Comparison of ENCODE assay signal across 9 cellular contexts in the genomic region with DNA sequence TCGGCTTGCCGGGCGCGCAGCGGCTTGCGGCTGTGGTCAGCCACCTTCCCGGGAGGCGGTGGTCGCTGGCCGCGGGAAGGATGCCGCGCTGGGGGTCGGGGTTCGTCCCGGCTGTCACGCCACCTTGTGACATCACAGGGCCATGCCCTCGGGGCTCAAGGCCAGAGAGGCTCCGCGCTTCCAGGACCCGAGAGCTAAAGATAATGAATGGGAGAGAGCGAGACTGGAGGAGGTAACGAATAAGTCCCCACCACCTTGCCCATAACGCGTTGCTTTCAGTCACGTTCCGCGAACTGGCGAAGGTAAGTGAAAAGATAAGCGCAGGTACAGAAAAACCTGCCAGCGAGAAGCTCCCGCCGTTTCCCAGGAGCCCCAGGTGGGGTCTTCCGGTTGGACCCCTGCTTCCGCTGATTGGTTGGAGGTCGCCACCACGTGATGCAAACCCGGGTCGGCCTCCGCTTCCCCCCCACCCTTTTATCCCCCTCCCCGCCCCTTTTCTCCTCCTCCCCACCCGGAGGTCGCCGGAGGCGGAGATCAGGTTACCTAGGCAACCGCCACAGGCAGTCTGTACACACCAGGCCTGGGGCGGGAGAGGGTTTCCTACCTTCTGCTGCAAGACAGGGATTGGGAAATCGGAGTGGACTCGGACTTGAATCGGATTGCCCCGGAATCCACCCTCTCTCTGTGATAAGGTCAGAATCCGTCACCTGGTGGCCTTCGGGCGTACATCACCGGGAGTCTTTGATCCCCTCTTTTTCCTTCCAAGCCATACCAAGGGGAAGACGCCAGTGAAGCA. TPM values are rescaled to one million over a fixed set of nuclear protein-coding genes. Genes with fewer than 3 reads are reported as not detected.
DNase-seq lines count a peak whose midpoint lies in the region; ATAC-seq and TF ChIP-seq lines count a peak whose summit lies in the region.
"Had no signal": no experiment of that assay in that cellular context is flagged by ENCODE, and none has a peak within 500 bp of the region (broad histone marks: within the 10 kb centered on the region; RNA-seq: fewer than 3 reads in every experiment).

A gene (plus strand): TSS at position 563 of the 796 bp plus-strand sequence.

- peaks cover 4% of the 10 kb centered on the region in 2 donors for H3K9me3 Mint-ChIP-seq in stimulated activated naive B cell treated with anti-CD40 and anti-IgM and Interleukin-4, amounts not matched to agents 10 μg/mL and 1 μg/mL and 100 μg/mL, for 72 hours

- H3K4me1 Mint-ChIP-seq in stimulated activated naive B cell treated with anti-CD40 and anti-IgM and Interleukin-4, amounts not matched to agents 10 μg/mL and 1 μg/mL and 100 μg/mL, for 72 hours: peaks cover 5 to 6% of the 10 kb centered on the region in 2 donors

- peaks cover 51 to 53% of the 10 kb centered on the region in 2 donors for H3K27me3 Mint-ChIP-seq in stimulated activated naive B cell treated with anti-CD40 and anti-IgM and Interleukin-4, amounts not matched to agents 10 μg/mL and 1 μg/mL and 100 μg/mL, for 72 hours

- DNase-seq in DMS 273 (lab: John Stamatoyannopoulos, UW; ENCODE audit: unreplicated experiment): peak; percentile 96
- peak; percentile 86 for DNase-seq in SHP77 treated with DMSO at 0.1 percent for 48 hours (lab: John Stamatoyannopoulos, UW)
- peak; percentile 2 for DNase-seq in dermis blood vessel endothelial cell
- peak in 1 of 2 donors; percentile 82 for DNase-seq in lower leg skin (ENCODE audit: low spot score in 2 of 2)
- DNase-seq in stimulated activated naive B cell treated with anti-CD40 and anti-IgM and Interleukin-4, amounts not matched to agents 10 μg/mL and 1 μg/mL and 100 μg/mL, for 72 hours: no peak
- DNase-seq in NCI-H2081 (lab: John Stamatoyannopoulos, UW): no peak
- DNase-seq in glomerular visceral epithelial cell (ENCODE audit: extremely low spot score): no peak

- no peaks in the 10 kb centered on the region for H3K36me3 Mint-ChIP-seq in stimulated activated naive B cell treated with anti-CD40 and anti-IgM and Interleukin-4, amounts not matched to agents 10 μg/mL and 1 μg/mL and 100 μg/mL, for 72 hours

- peak within 1 kb of the TSS; percentile 10 for H3K4me3 ChIP-seq in lower leg skin (ENCODE audit: low read depth, poor library complexity, severe bottlenecking)

- no peak for TF ChIP-seq CTCF in lower leg skin (IDR thresholded peaks at IDR 0.05)

- no peak for TF ChIP-seq POLR2A in lower leg skin (IDR thresholded peaks at IDR 0.05)

- no peak within 1 kb of the TSS for H3K27ac Mint-ChIP-seq in stimulated activated naive B cell treated with anti-CD40 and anti-IgM and Interleukin-4, amounts not matched to agents 10 μg/mL and 1 μg/mL and 100 μg/mL, for 72 hours

- intact Hi-C loops in lower leg skin (cut with DNase I; ENCODE audit: low total_unique reads): no loop called here

- peak; percentile 9 for ATAC-seq in HG03520 (IDR thresholded peaks at IDR 0.05; ENCODE audit: unreplicated experiment)
- peak; percentile 42 to 58 for ATAC-seq in stimulated activated naive B cell treated with anti-CD40 and anti-IgM and Interleukin-4, amounts not matched to agents 10 μg/mL and 1 μg/mL and 100 μg/mL, for 72 hours (replicated peaks)

- peak within 1 kb of the TSS; percentile 75 to 80 for H3K4me3 Mint-ChIP-seq in stimulated activated naive B cell treated with anti-CD40 and anti-IgM and Interleukin-4, amounts not matched to agents 10 μg/mL and 1 μg/mL and 100 μg/mL, for 72 hours

- WGBS in lower leg skin, 2 donors: 13 to 14% methylated on average over 55 of the region's 56 CpGs

RNA-seq across cellular contexts. Expression of the gene that starts here (rescaled TPM):
- total RNA-seq in dermis blood vessel endothelial cell (not detected in 2 replicates), lower leg skin (not detected)
- total RNA-seq: lung microvascular endothelial cell had no signal

Comparison
In these comparisons a context has a peak if more than half of its experiments do, and no peak if none do; other contexts are left out.
1. Peak in DNase-seq in dermis blood vessel endothelial cell; RNA of the gene not detected or under 1 TPM.
2. DNase-seq: peak in DMS 273 (single experiment) and SHP77 treated with DMSO at 0.1 percent for 48 hours (single experiment); none in stimulated activated naive B cell treated with anti-CD40 and anti-IgM and Interleukin-4, amounts not matched to agents 10 μg/mL and 1 μg/mL and 100 μg/mL, for 72 hours (single experiment), NCI-H2081 (0 of 2) and glomerular visceral epithelial cell (single experiment).